Comparison of ENCODE assay signal across 8 cellular contexts in the genomic region with DNA sequence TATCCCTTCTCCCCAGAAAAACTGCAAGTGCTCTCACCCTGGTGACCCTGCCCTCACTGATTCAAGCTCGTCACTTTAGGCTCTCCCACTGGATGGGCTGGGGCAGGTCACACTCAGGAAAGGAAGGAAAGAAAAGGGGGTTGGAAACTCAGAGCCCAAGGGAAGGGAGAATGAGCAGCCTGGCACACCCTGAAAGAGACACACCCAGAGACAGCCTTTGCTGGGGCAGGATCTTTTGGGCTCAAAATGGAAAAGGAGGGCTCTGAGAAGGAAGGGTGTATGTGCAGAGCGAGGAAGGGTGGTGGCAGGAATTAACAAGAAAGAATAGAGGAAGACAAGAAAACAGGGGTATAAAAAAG. TPM values are rescaled to one million over a fixed set of nuclear protein-coding genes. Genes with fewer than 3 reads are reported as not detected.
DNase-seq lines count a peak whose midpoint lies in the region; ATAC-seq and TF ChIP-seq lines count a peak whose summit lies in the region.

No MANE protein-coding gene starts in this region.

- no peak for TF ChIP-seq EP300 in esophagus muscularis mucosa (IDR thresholded peaks at IDR 0.05)

- no peaks in the 10 kb centered on the region for H3K9me3 ChIP-seq in RWPE2 (ENCODE audit: severe bottlenecking)
- H3K9me3 ChIP-seq in esophagus muscularis mucosa, result no peaks in the 10 kb centered on the region

- H3K27me3 ChIP-seq in RWPE2 (ENCODE audit: insufficient read depth, poor library complexity, severe bottlenecking) (no peaks in the 10 kb centered on the region), esophagus muscularis mucosa (no peaks in the 10 kb centered on the region)

- H3K36me3 ChIP-seq in RWPE2 (ENCODE audit: low read depth) (peaks cover 57% of the 10 kb centered on the region), esophagus muscularis mucosa (peaks cover under 1 to 25% (median 13%) of the 10 kb centered on the region in 4 donors)

- 4% methylated on average over 2 of the region's 2 CpGs for WGBS in esophagus muscularis mucosa

- TF ChIP-seq CTCF in RWPE2 (IDR thresholded peaks at IDR 0.05; ENCODE audit: poor library complexity, severe bottlenecking) (no peak), esophagus muscularis mucosa (IDR thresholded peaks at IDR 0.05) (no peak)

- H3K27ac ChIP-seq in RWPE2 (ENCODE audit: poor library complexity, severe bottlenecking), result peak overlapping the region; percentile 95
- peak overlapping the region; percentile 95 to 99 (median 97) for H3K27ac ChIP-seq in esophagus muscularis mucosa (replicated peaks in 1 of 4)

- H3K4me1 ChIP-seq in RWPE2 (ENCODE audit: insufficient read depth, poor library complexity, severe bottlenecking), result peaks cover 18% of the 10 kb centered on the region
- H3K4me1 ChIP-seq in esophagus muscularis mucosa, result peaks cover 63 to 89% (median 86%) of the 10 kb centered on the region in 4 donors

- TF ChIP-seq POLR2A in esophagus muscularis mucosa (IDR thresholded peaks at IDR 0.05; ENCODE audit: low read depth), result no peak

- peak overlapping the region; percentile 86 for H3K4me3 ChIP-seq in RWPE2 (ENCODE audit: severe bottlenecking)
- H3K4me3 ChIP-seq in esophagus muscularis mucosa, result peak overlapping the region; percentile 70 to 93 (median 80)

- DNase-seq in EL (peak; percentile 28), RWPE2 (ENCODE audit: low spot score) (no peak), esophagus muscularis mucosa (ENCODE audit: extremely low spot score) (no peak), posterior vena cava (ENCODE audit: low spot score) (peak; percentile 40), activated gamma-delta T cell treated with Interleukin-2 at 50 U/mL for 16 hours (no peak), KG1 (lab: John Stamatoyannopoulos, UW) (no peak)
- DNase-seq in activated effector memory CD4-positive, alpha-beta T cell treated with Interleukin-2 at 50 U/mL for 16 hours, result no peak

- ATAC-seq in RWPE2 (ENCODE audit: low read depth), result no peak
- ATAC-seq in GM21528 (IDR thresholded peaks at IDR 0.05; ENCODE audit: low FRiP score, unreplicated experiment), result no peak

- intact Hi-C loops in esophagus muscularis mucosa (cut with DNase I), result loop anchor here (10.0 kb wide), 1 partner anchor 201 kb away; a partner anchor contains a TSS
- intact Hi-C loops in posterior vena cava (cut with DNase I), result loop anchor here in 1 of 2 donors (2.0 kb wide), 1 partner anchor 39 kb away; no protein-coding TSS in a partner anchor

RNA-seq across cellular contexts. Expression of a gene that starts 2.5 kb away (rescaled TPM):
- total RNA-seq in esophagus muscularis mucosa (100 to 1,000 TPM in 1 of 4 donors, 10 to 100 TPM in 3; 39.5 to 104 (median 59.8) TPM), posterior vena cava (100 to 1,000 TPM in 1 of 2 donors, 10 to 100 TPM in 1; 70.0 to 111 TPM)

RNA-seq across cellular contexts. Expression of a gene that starts 6.8 kb away (rescaled TPM):
- total RNA-seq in esophagus muscularis mucosa (10 to 100 TPM in 1 of 4 donors, 1 to 10 TPM in 3; 4.6 to 10.2 (median 6.2) TPM), posterior vena cava (10 to 100 TPM; 14.6 to 15.5 TPM)

RNA-seq across cellular contexts. Expression of a gene that starts 11.2 kb away (rescaled TPM):
- 10 to 100 TPM; 20.3 to 41.1 (median 31.1) TPM for total RNA-seq in esophagus muscularis mucosa
- total RNA-seq in posterior vena cava, result 10 to 100 TPM; 17.6 to 22.5 TPM

RNA-seq across cellular contexts. Expression of a gene that starts 33.1 kb away (rescaled TPM):
- total RNA-seq in esophagus muscularis mucosa (10 to 100 TPM; 10.8 to 20.3 (median 13.1) TPM), posterior vena cava (10 to 100 TPM; 24.4 to 25.0 TPM)

RNA-seq across cellular contexts. Expression of a gene that starts 36.2 kb away (rescaled TPM):
- total RNA-seq in esophagus muscularis mucosa, result 100 to 1,000 TPM; 208 to 398 (median 272) TPM
- total RNA-seq in posterior vena cava, result 100 to 1,000 TPM; 342 to 378 TPM

Comparison
In these comparisons a context has a peak if more than half of its experiments do, and no peak if none do; other contexts are left out.
1. DNase-seq: peak in EL (single experiment) and posterior vena cava (single experiment); none in RWPE2 (single experiment), esophagus muscularis mucosa (single experiment), activated gamma-delta T cell treated with Interleukin-2 at 50 U/mL for 16 hours (single experiment), activated effector memory CD4-positive, alpha-beta T cell treated with Interleukin-2 at 50 U/mL for 16 hours (single experiment) and KG1 (single experiment).